Comparison of ENCODE assay signal across 14 cellular contexts in the genomic region with DNA sequence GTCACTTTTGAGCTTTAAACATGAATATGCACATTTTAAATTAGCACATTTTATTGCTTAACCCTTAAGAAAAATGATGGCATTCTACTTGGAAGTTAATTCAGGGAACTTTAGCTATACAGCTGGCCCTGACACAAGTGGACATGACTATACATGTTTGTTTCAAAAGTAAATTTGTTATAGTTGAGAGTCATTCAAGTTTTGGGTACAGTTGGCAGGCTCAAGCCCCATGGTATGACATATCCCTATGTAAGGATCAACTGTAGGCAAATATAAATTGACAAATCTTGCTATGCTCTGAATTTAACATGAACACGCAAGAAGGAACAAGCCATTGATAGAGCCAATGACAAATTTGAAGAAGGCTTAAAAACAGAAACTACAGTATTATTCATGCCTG.
DNase-seq lines count a peak whose midpoint lies in the region; ATAC-seq, FAIRE-seq and TF ChIP-seq lines count a peak whose summit lies in the region.
"Had no signal": no experiment of that assay in that cellular context is flagged by ENCODE, and none has a peak within 500 bp of the region (broad histone marks: within the 10 kb centered on the region; RNA-seq: fewer than 3 reads in every experiment).

No MANE protein-coding gene starts in this region.

- peaks cover 73% of the 10 kb centered on the region for H3K36me3 Mint-ChIP-seq in CD4-positive, alpha-beta T cell (ENCODE audit: low read depth)
- H3K36me3 Mint-ChIP-seq in activated naive CD8-positive, alpha-beta T cell: peaks cover 30% of the 10 kb centered on the region

- H3K4me2 ChIP-seq in A549: no peak overlapping the region

- no peaks in the 10 kb centered on the region for H3K36me3 ChIP-seq in esophagus squamous epithelium
- H3K36me3 ChIP-seq: SJCRH30 had no signal

- H3K27ac ChIP-seq in A549: peak overlapping the region; percentile 66 to 86
- no peak overlapping the region for H3K27ac ChIP-seq in CD4-positive, alpha-beta T cell (ENCODE audit: low read depth, low read length)
- H3K27ac ChIP-seq in esophagus squamous epithelium: peak overlapping the region in 3 of 4 donors; percentile 9 to 78 (median 71)
- H3K27ac ChIP-seq: SJCRH30 had no signal

- H3K27me3 ChIP-seq in CD4-positive, alpha-beta T cell (ENCODE audit: control insufficient read depth, insufficient read depth, low read length): no peaks in the 10 kb centered on the region
- H3K27me3 ChIP-seq in esophagus squamous epithelium: no peaks in the 10 kb centered on the region
- H3K27me3 ChIP-seq: SJCRH30 had no signal

- TF ChIP-seq EP300 in A549 (IDR thresholded peaks at IDR 0.05): no peak

- CTCF ChIA-PET in A549 (lab: Yijun Ruan, JAX): interaction anchor here (1.2 kb wide), 1 partner anchor 272 kb away, joined by 3 read pairs; no protein-coding TSS in a partner anchor
- CTCF ChIA-PET in CD4-positive, alpha-beta T cell (lab: Charles Lee): no interaction called here

- peak overlapping the region; percentile 58 for H3K27ac Mint-ChIP-seq in CD4-positive, alpha-beta T cell
- peak overlapping the region; percentile 95 for H3K27ac Mint-ChIP-seq in activated naive CD8-positive, alpha-beta T cell

- no peak overlapping the region for H3K4me3 Mint-ChIP-seq in CD4-positive, alpha-beta T cell
- peak overlapping the region; percentile 59 for H3K4me3 Mint-ChIP-seq in activated naive CD8-positive, alpha-beta T cell

- peaks cover 47% of the 10 kb centered on the region for H3K4me1 ChIP-seq in A549
- H3K4me1 ChIP-seq in esophagus squamous epithelium: peaks cover 0 to 20% (median 11%) of the 10 kb centered on the region in 3 donors
- H3K4me1 ChIP-seq: SJCRH30 had no signal

- 96% methylated on average over 1 of the region's 1 CpG for WGBS in A549 (ENCODE audit: missing lambda C conversion rate)
- 36 to 50% methylated on average over 1 of the region's 1 CpG for WGBS in esophagus squamous epithelium, 2 donors

- no peaks in the 10 kb centered on the region for H3K27me3 Mint-ChIP-seq in CD4-positive, alpha-beta T cell
- H3K27me3 Mint-ChIP-seq in activated naive CD8-positive, alpha-beta T cell: no peaks in the 10 kb centered on the region

- H3K9me3 Mint-ChIP-seq in CD4-positive, alpha-beta T cell: peaks cover 9% of the 10 kb centered on the region
- H3K9me3 Mint-ChIP-seq in activated naive CD8-positive, alpha-beta T cell (ENCODE audit: low read depth): peaks cover 2% of the 10 kb centered on the region

- no peak for TF ChIP-seq RAD21 in A549 (conservative IDR thresholded peaks at IDR 0.05 in 1 of 2, IDR thresholded peaks at IDR 0.05 in 1 of 2)

- ATAC-seq in A549: no peak
- ATAC-seq in CD4-positive, alpha-beta T cell (ENCODE audit: poor library complexity): no peak
- no peak for ATAC-seq in GM21528 (IDR thresholded peaks at IDR 0.05; ENCODE audit: low FRiP score, unreplicated experiment)

- intact Hi-C loops in CD4-positive, alpha-beta T cell (cut with DNase I, micrococcal nuclease): loop anchor here in 1 of 2 experiments (10.0 kb wide), 1 partner anchor 381 kb away; no protein-coding TSS in a partner anchor
- intact Hi-C loops in esophagus squamous epithelium (cut with DNase I): no loop called here

- POLR2A ChIA-PET in A549 (lab: Yijun Ruan, JAX): no interaction called here
- POLR2A ChIA-PET in CD4-positive, alpha-beta T cell (lab: Charles Lee): interaction anchor here (1.0 kb wide), 1 partner anchor 28 kb away, joined by 4 read pairs; no protein-coding TSS in a partner anchor

- H3K9me3 ChIP-seq in A549 (peaks cover 6% of the 10 kb centered on the region; the same call in 1 of the 3 replicates), esophagus squamous epithelium (no peaks in the 10 kb centered on the region)
- H3K9me3 ChIP-seq in CD4-positive, alpha-beta T cell (ENCODE audit: control insufficient read depth, low read length): no peaks in the 10 kb centered on the region
- H3K9me3 ChIP-seq: SJCRH30 had no signal

- TF ChIP-seq POLR2A in A549 (IDR thresholded peaks at IDR 0.05; ENCODE audit: low read length): no peak
- TF ChIP-seq POLR2A in esophagus squamous epithelium (IDR thresholded peaks at IDR 0.05): no peak

- FAIRE-seq in A549 (lab: Jason Lieb, UNC): no peak
- FAIRE-seq: H54, RCC 7860 had no signal

- H3K4me3 ChIP-seq in A549 (no peak overlapping the region), esophagus squamous epithelium (no peak overlapping the region)
- H3K4me3 ChIP-seq: SJCRH30 had no signal

- DNase-seq in A549 (ENCODE audit: low read depth in 1 of 2, low spot score in 1 of 2) (no peak), esophagus squamous epithelium (lab: John Stamatoyannopoulos, UW) (no peak), SW 1271 (lab: John Stamatoyannopoulos, UW) (no peak), NAMALWA (ENCODE audit: low spot score) (no peak), SIG-M5 treated with dmso at 0.1 percent for 504 hours (lab: John Stamatoyannopoulos, UW; ENCODE audit: unreplicated experiment) (no peak)
- no peak for DNase-seq in CD4-positive, alpha-beta T cell
- DNase-seq: NCI-H1417 treated with DMSO at 0.1 percent for 48 hours, NCI-H2029 treated with DMSO at 0.1 percent for 48 hours, NCI-H510A treated with DMSO at 0.1 percent for 48 hours, SJCRH30 had no signal

- H3K4me1 Mint-ChIP-seq in CD4-positive, alpha-beta T cell (ENCODE audit: low read depth): peaks cover 55% of the 10 kb centered on the region
- peaks cover 76% of the 10 kb centered on the region for H3K4me1 Mint-ChIP-seq in activated naive CD8-positive, alpha-beta T cell (ENCODE audit: low read depth)

- TF ChIP-seq CTCF in A549 (IDR thresholded peaks at IDR 0.05) (no peak), esophagus squamous epithelium (IDR thresholded peaks at IDR 0.05) (no peak)
- no peak for TF ChIP-seq CTCF in CD4-positive, alpha-beta T cell (IDR thresholded peaks at IDR 0.05)

TF ChIP-seq in A549, 52 proteins besides CTCF, POLR2A, EP300 and RAD21:
- TF ChIP-seq TP53 (CRISPR knock-in tag; IDR thresholded peaks at IDR 0.05) (no peak), ZSCAN20 (CRISPR knock-in tag; IDR thresholded peaks at IDR 0.05) (no peak), TFCP2L1 (CRISPR knock-in tag; IDR thresholded peaks at IDR 0.05) (no peak), ESRRA (IDR thresholded peaks at IDR 0.05; ENCODE audit: borderline replicate concordance, low read length) (no peak), GATA3 (IDR thresholded peaks at IDR 0.05; ENCODE audit: borderline replicate concordance) (no peak), EHMT2 (IDR thresholded peaks at IDR 0.05; ENCODE audit: low read depth) (no peak), FOXS1 (CRISPR knock-in tag; IDR thresholded peaks at IDR 0.05) (no peak), RCOR1 (IDR thresholded peaks at IDR 0.05; ENCODE audit: low read depth, low read length) (no peak), NFE2L2 (conservative IDR thresholded peaks at IDR 0.05; ENCODE audit: low read length) (no peak), BHLHE40 (IDR thresholded peaks at IDR 0.05; ENCODE audit: low read depth, low read length) (no peak), HDAC2 (IDR thresholded peaks at IDR 0.05) (no peak)
- TF ChIP-seq, protein P1, sequence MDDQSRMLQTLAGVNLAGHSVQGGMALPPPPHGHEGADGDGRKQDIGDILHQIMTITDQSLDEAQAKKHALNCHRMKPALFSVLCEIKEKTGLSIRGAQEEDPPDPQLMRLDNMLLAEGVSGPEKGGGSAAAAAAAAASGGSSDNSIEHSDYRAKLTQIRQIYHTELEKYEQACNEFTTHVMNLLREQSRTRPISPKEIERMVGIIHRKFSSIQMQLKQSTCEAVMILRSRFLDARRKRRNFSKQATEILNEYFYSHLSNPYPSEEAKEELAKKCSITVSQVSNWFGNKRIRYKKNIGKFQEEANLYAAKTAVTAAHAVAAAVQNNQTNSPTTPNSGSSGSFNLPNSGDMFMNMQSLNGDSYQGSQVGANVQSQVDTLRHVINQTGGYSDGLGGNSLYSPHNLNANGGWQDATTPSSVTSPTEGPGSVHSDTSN (IDR thresholded peaks at IDR 0.05): no peak
- TF ChIP-seq, protein P2, sequence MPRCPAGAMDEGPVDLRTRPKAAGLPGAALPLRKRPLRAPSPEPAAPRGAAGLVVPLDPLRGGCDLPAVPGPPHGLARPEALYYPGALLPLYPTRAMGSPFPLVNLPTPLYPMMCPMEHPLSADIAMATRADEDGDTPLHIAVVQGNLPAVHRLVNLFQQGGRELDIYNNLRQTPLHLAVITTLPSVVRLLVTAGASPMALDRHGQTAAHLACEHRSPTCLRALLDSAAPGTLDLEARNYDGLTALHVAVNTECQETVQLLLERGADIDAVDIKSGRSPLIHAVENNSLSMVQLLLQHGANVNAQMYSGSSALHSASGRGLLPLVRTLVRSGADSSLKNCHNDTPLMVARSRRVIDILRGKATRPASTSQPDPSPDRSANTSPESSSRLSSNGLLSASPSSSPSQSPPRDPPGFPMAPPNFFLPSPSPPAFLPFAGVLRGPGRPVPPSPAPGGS (IDR thresholded peaks at IDR 0.05): no peak
TF ChIP-seq in A549: peak in this region for 0.
